ENCODE assay signal across 12 cellular contexts in the genomic region with DNA sequence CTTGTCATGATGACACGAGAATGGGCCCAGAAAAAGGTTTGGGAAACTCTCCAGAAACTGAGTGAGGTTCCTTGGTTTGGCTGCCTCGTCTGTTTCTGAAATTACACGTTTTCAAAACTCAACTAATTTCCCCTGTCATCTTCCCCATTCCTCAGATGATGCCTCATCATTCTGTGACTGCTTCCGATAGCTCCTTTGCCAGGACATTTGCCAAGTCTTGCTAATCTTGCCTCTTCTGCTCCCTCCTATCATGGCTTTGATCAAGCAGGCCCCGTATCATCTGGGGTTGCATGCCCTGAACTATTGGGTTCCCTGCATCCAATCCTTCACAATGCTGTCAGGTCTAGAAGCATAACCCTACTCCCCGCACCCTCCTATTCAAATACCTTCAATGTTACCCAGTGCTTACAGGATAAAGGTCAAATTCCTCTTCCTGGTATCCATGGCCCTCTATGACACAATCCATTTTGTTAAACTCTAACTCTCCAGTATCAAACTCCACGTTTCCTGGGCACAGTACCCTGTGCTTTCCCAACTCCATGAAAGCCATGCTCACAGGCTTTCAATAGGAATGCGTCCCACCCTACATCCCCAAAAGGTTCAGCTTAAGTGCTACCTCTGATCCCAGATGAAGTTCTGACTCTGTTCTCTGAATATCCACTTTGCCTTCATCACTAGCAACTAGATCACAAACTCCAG. TPM values are rescaled to one million over a fixed set of nuclear protein-coding genes. Genes with fewer than 3 reads are reported as not detected.
DNase-seq lines count a peak whose midpoint lies in the region; ATAC-seq, FAIRE-seq and TF ChIP-seq lines count a peak whose summit lies in the region.
"Had no signal": no experiment of that assay in that cellular context is flagged by ENCODE, and none has a peak within 500 bp of the region (broad histone marks: within the 10 kb centered on the region; RNA-seq: fewer than 3 reads in every experiment).

No MANE protein-coding gene starts in this region.

- in situ Hi-C loops in astrocyte of the spinal cord (cut with HindIII; ENCODE audit: low sequenced_read_pairs), result no loop called here

- no peak overlapping the region for H3K4me2 ChIP-seq in keratinocyte (ENCODE audit: control insufficient read depth, extremely low read depth, insufficient read depth, low read depth, low read length)

- ATAC-seq in Right ventricle myocardium inferior, result peak; percentile 38
- ATAC-seq: activated CD4-positive, CD25-positive, alpha-beta regulatory T cell treated with anti-CD3 and anti-CD28 coated beads, Interleukin-2, amount 50 U/mL, for 24 hours had no signal

- H3K27me3 ChIP-seq in right atrium auricular region, result no peaks in the 10 kb centered on the region
- H3K27me3 ChIP-seq in keratinocyte (ENCODE audit: control insufficient read depth, extremely low read depth, insufficient read depth, low read length), result no peaks in the 10 kb centered on the region
- H3K27me3 ChIP-seq in thymus (ENCODE audit: control insufficient read depth, insufficient read depth), result no peaks in the 10 kb centered on the region

- no peak for TF ChIP-seq CTCF in right atrium auricular region (IDR thresholded peaks at IDR 0.05)
- no peak for TF ChIP-seq CTCF in astrocyte of the spinal cord (IDR thresholded peaks at IDR 0.05; ENCODE audit: low read depth, low read length)
- no peak for TF ChIP-seq CTCF in keratinocyte (optimal IDR thresholded peaks at IDR 0.05 in 1 of 3, IDR thresholded peaks at IDR 0.05 in 1 of 3, conservative IDR thresholded peaks at IDR 0.05 in 1 of 3; ENCODE audit: extremely low read depth in 1 of 3, insufficient read depth in 2 of 3, low read length in 3 of 3)
- TF ChIP-seq CTCF in RWPE1 (conservative IDR thresholded peaks at IDR 0.05; ENCODE audit: low read depth), result no peak

- POLR2A ChIA-PET in RWPE1 (lab: Yijun Ruan, JAX; ENCODE audit: low non-redundant PET), result no interaction called here

- peaks cover 53% of the 10 kb centered on the region for H3K36me3 ChIP-seq in right atrium auricular region
- peaks cover 11 to 38% of the 10 kb centered on the region in 2 experiments for H3K36me3 ChIP-seq in keratinocyte (ENCODE audit: control insufficient read depth in 2 of 2, extremely low read depth in 1 of 2, insufficient read depth in 2 of 2, low read length in 2 of 2)
- peaks cover 55% of the 10 kb centered on the region for H3K36me3 ChIP-seq in thymus (ENCODE audit: control insufficient read depth, insufficient read depth)

- no peak overlapping the region for H2AFZ ChIP-seq in keratinocyte (ENCODE audit: control insufficient read depth, low read length)

- H3K27ac ChIP-seq in right atrium auricular region, result no peak overlapping the region
- H3K27ac ChIP-seq in keratinocyte (ENCODE audit: control insufficient read depth, insufficient read depth, low read length), result peak overlapping the region; percentile 58
- peak overlapping the region; percentile 12 for H3K27ac ChIP-seq in thymus (ENCODE audit: low read depth)
- no peak overlapping the region for H3K27ac ChIP-seq in RWPE1

- WGBS in thymus, result 93% methylated on average over 8 of the region's 8 CpGs

- H3K79me2 ChIP-seq in keratinocyte (ENCODE audit: control insufficient read depth, insufficient read depth, low read length), result no peaks in the 10 kb centered on the region

- dilution Hi-C loops in keratinocyte (cut with MboI; ENCODE audit: extremely low pct_ligation_motif_present, low sequenced_read_pairs), result no loop called here

- H4K20me1 ChIP-seq in keratinocyte (ENCODE audit: control insufficient read depth, extremely low read depth, insufficient read depth, low read length), result no peaks in the 10 kb centered on the region

- H3K9me3 ChIP-seq in right atrium auricular region (no peaks in the 10 kb centered on the region), keratinocyte (ENCODE audit: control insufficient read depth, low read depth, low read length) (no peaks in the 10 kb centered on the region), thymus (ENCODE audit: control insufficient read depth) (no peaks in the 10 kb centered on the region)

- CTCF ChIA-PET in RWPE1 (lab: Yijun Ruan, JAX), result interaction anchor here (0.7 kb wide), 1 partner anchor 46 kb away, joined by 3 read pairs; no protein-coding TSS in a partner anchor

- intact Hi-C loops in Right ventricle myocardium inferior (cut with DNase I), result no loop called here

- no peaks in the 10 kb centered on the region for H3K9me1 ChIP-seq in keratinocyte (ENCODE audit: control insufficient read depth, extremely low read depth, insufficient read depth, low read length)

- no peak for DNase-seq in Right ventricle myocardium inferior (ENCODE audit: missing footprints)
- DNase-seq in right atrium auricular region (ENCODE audit: low spot score), result no peak
- peak; percentile 79 for DNase-seq in astrocyte of the spinal cord (ENCODE audit: low read depth, low spot score)
- DNase-seq in keratinocyte (ENCODE audit: low read depth, low spot score), result no peak
- no peak for DNase-seq in RWPE1 (ENCODE audit: low spot score)
- no peak for DNase-seq in stimulated activated CD4-positive, alpha-beta T cell treated with anti-CD3 and anti-CD28 coated beads, Interleukin-1b, Interleukin-23, amount 100 ng/mL, for 48 hours
- no peak for DNase-seq in islet precursor cell
- DNase-seq: C1 segment of cervical spinal cord, dermis blood vessel endothelial cell, mesendoderm had no signal

- H3K4me3 ChIP-seq in right atrium auricular region, result no peak overlapping the region
- H3K4me3 ChIP-seq in astrocyte of the spinal cord (ENCODE audit: low read depth, low read length), result no peak overlapping the region
- no peak overlapping the region for H3K4me3 ChIP-seq in keratinocyte (ENCODE audit: control insufficient read depth in 2 of 3, extremely low read depth in 1 of 3, insufficient read depth in 2 of 3, low read depth in 1 of 3, low read length in 3 of 3)
- no peak overlapping the region for H3K4me3 ChIP-seq in thymus (ENCODE audit: low read length)

- FAIRE-seq in keratinocyte (lab: Jason Lieb, UNC), result peak; percentile 26

- H3K9ac ChIP-seq in keratinocyte (ENCODE audit: control insufficient read depth, extremely low read depth, insufficient read depth, low read length), result no peak overlapping the region

- H3K4me1 ChIP-seq in right atrium auricular region (peaks cover 0 to 8% of the 10 kb centered on the region in 2 donors), keratinocyte (ENCODE audit: control insufficient read depth, extremely low read depth, insufficient read depth, low read length) (peaks cover 7% of the 10 kb centered on the region), thymus (ENCODE audit: control insufficient read depth, insufficient read depth, low read length) (no peaks in the 10 kb centered on the region)

RNA-seq across cellular contexts. Expression of gene TMEM200B, which starts 22.2 kb away (rescaled TPM):
- total RNA-seq in Right ventricle myocardium inferior, result 2.1 TPM
- 1 to 10 TPM; 1.7 to 4.8 TPM for total RNA-seq in right atrium auricular region
- polyA plus RNA-seq in keratinocyte, result 0.18 to 0.82 TPM (median 0.59 TPM) in 3 replicates
- not detected for polyA plus RNA-seq in keratinocyte (2011; ENCODE audit: low read depth)
- polyA plus RNA-seq in keratinocyte (2011; cell fraction: cytosol; rRNA removed), result 0.18 and 0.19 TPM in 2 replicates
- 0.22 and 0.33 TPM in 2 replicates for polyA plus RNA-seq in keratinocyte (2011; cell fraction: nucleus; rRNA removed)
- 0.39 and 1.00 TPM in 2 replicates for polyA plus RNA-seq in keratinocyte (2012; ENCODE audit: low replicate concordance)
- 0.10 to 0.45 TPM (median 0.23 TPM) in 3 replicates for polyA minus RNA-seq in keratinocyte
- not detected for polyA minus RNA-seq in keratinocyte (2011; cell fraction: cytosol; rRNA and poly(A)+ RNA removed)
- polyA minus RNA-seq in keratinocyte (2011; cell fraction: nucleus; rRNA and poly(A)+ RNA removed), result 0.21 TPM in 1 of 2 replicates, not detected in the other
- polyA plus RNA-seq in thymus, result 2.5 TPM

RNA-seq across cellular contexts. Expression of gene SRSF4, which starts 35.8 kb away (rescaled TPM):
- total RNA-seq in Right ventricle myocardium inferior (52.4 TPM), right atrium auricular region (10 to 100 TPM; 44.2 to 48.1 TPM)
- polyA plus RNA-seq in keratinocyte (26.8 to 63.2 TPM (median 51.0 TPM) in 3 replicates), thymus (85.8 TPM)
- 135 TPM for polyA plus RNA-seq in keratinocyte (2011; ENCODE audit: low read depth)
- polyA plus RNA-seq in keratinocyte (2011; cell fraction: cytosol; rRNA removed), result 39.2 and 42.5 TPM in 2 replicates
- polyA plus RNA-seq in keratinocyte (2011; cell fraction: nucleus; rRNA removed), result 89.0 and 94.1 TPM in 2 replicates
- polyA plus RNA-seq in keratinocyte (2012; ENCODE audit: low replicate concordance), result 60.2 and 62.4 TPM in 2 replicates
- 14.8 to 41.8 TPM (median 15.6 TPM) in 3 replicates for polyA minus RNA-seq in keratinocyte
- 18.8 TPM for polyA minus RNA-seq in keratinocyte (2011; cell fraction: cytosol; rRNA and poly(A)+ RNA removed)
- 20.7 and 34.7 TPM in 2 replicates for polyA minus RNA-seq in keratinocyte (2011; cell fraction: nucleus; rRNA and poly(A)+ RNA removed)

Comparison
In these comparisons a context has a peak if more than half of its experiments do, and no peak if none do; other contexts are left out.
1. H3K27ac ChIP-seq: peak in keratinocyte (single experiment) and thymus (single experiment); none in right atrium auricular region (0 of 2) and RWPE1 (single experiment).